In genomic region chr2:172342056-172342455, GRCh38 we compare ENCODE assay signal across 31 cellular contexts.
A peak's percentile ranks its signal among the peaks of the same experiment; 100 is the strongest.
DNase-seq lines count a peak whose midpoint lies in the region; ATAC-seq and TF ChIP-seq lines count a peak whose summit lies in the region.
"Had no signal": no experiment of that assay in that cellular context is flagged by ENCODE, and none has a peak within 500 bp of the region (broad histone marks: within the 10 kb centered on the region; RNA-seq: fewer than 3 reads in every experiment).

No MANE protein-coding gene starts in this region.

- H3K9ac ChIP-seq in PC-3 (ENCODE audit: low read length) = no peak overlapping the region
- no peak overlapping the region for H3K9ac ChIP-seq in fibroblast of lung (ENCODE audit: insufficient read depth, low read length)
- H3K9ac ChIP-seq in mucosa of stomach (ENCODE audit: low read length) = peak overlapping the region; percentile 26
- H3K9ac ChIP-seq: neural progenitor cell had no signal

- H3K36me3 ChIP-seq in PC-3 (ENCODE audit: low read depth, low read length) (0 out of 2 replicates have a peak, but pooled peaks cover 4% of the 10 kb centered on the region), fibroblast of lung (ENCODE audit: control insufficient read depth, insufficient read depth, low read length) (no peaks in the 10 kb centered on the region), mucosa of stomach (ENCODE audit: control insufficient read depth, insufficient read depth, low read length) (no peaks in the 10 kb centered on the region), testis (ENCODE audit: low read depth, missing control alignments) (no peaks in the 10 kb centered on the region)
- H3K36me3 ChIP-seq: neural progenitor cell had no signal

- no TSS peak for BruUV-seq in PC-3 (replicated peaks; lab: Mats Ljungman, UMichigan)

- CTCF ChIA-PET in PC-3 (lab: Charles Lee) = interaction anchor here (0.7 kb wide), 1 partner anchor 113 kb away, joined by 7 read pairs; no protein-coding TSS in a partner anchor
- CTCF ChIA-PET in activated naive CD4-positive, alpha-beta T cell treated with anti-CD3 and anti-CD28 coated beads for 36 hours (lab: Charles Lee) = no interaction called here

- POLR2A ChIA-PET in PC-3 (lab: Charles Lee; ENCODE audit: unreplicated experiment) = no interaction called here

- H4K20me1 ChIP-seq in PC-3 (ENCODE audit: low read length) (no peaks in the 10 kb centered on the region), fibroblast of lung (ENCODE audit: control insufficient read depth, extremely low read depth, insufficient read depth, low read length) (no peaks in the 10 kb centered on the region)

- H3K79me2 ChIP-seq in PC-3 (ENCODE audit: low read length) (no peaks in the 10 kb centered on the region), fibroblast of lung (ENCODE audit: control insufficient read depth, insufficient read depth, low read length) (no peaks in the 10 kb centered on the region)

- TF ChIP-seq CTCF in PC-3 (conservative IDR thresholded peaks at IDR 0.05; ENCODE audit: low read depth, low read length) (no peak), fibroblast of lung (conservative IDR thresholded peaks at IDR 0.05 in 1 of 2, IDR thresholded peaks at IDR 0.05 in 1 of 2; ENCODE audit: low read depth in 1 of 2, low read length in 2 of 2) (no peak), testis (IDR thresholded peaks at IDR 0.05) (no peak)

- H3K4me1 ChIP-seq in PC-3 (ENCODE audit: insufficient read depth, low read length) (peaks cover 39% of the 10 kb centered on the region), fibroblast of lung (ENCODE audit: control insufficient read depth, extremely low read depth, insufficient read depth, low read length) (peaks cover 3% of the 10 kb centered on the region), mucosa of stomach (ENCODE audit: control insufficient read depth, insufficient read depth, low read length) (peaks cover 42% of the 10 kb centered on the region), testis (peaks cover 38% of the 10 kb centered on the region)

- H3K27me3 Mint-ChIP-seq in activated naive CD4-positive, alpha-beta T cell treated with anti-CD3 and anti-CD28 coated beads for 36 hours (ENCODE audit: low read depth) = no peaks in the 10 kb centered on the region
- H3K27me3 Mint-ChIP-seq: stimulated activated naive CD8-positive, alpha-beta T cell treated with anti-CD3 and anti-CD28 coated beads, Interleukin-15, amount 100 ng/mL, for 72 hours had no signal

- no peaks in the 10 kb centered on the region for H3K9me2 ChIP-seq in PC-3 (replicated peaks; ENCODE audit: low read length)

- no peak for DNase-seq in PC-3
- no peak for DNase-seq in fibroblast of lung (ENCODE audit: low read depth in 2 of 2)
- DNase-seq in testis = peak; percentile 84
- DNase-seq in DMS53 treated with DMSO at 0.1 percent for 48 hours (lab: John Stamatoyannopoulos, UW; ENCODE audit: unreplicated experiment) = no peak
- no peak for DNase-seq in activated naive CD4-positive, alpha-beta T cell treated with anti-CD3 and anti-CD28 coated beads for 36 hours
- DNase-seq: activated CD4-positive, alpha-beta T cell treated with anti-CD3 and anti-CD28 coated beads for 4 hours; activated CD8-positive, alpha-beta memory T cell treated with anti-CD3 and anti-CD28 coated beads for 24 hours; activated gamma-delta T cell treated with Interleukin-2 at 50 U/mL for 16 hours; activated T-cell treated with anti-CD3 and anti-CD28 coated beads, Interleukin-2, amount 50 U/mL, for 1 hour; Calu3; dorsolateral prefrontal cortex; HFFc6; Kasumi-1; MV-4-11; NCI-H146; NCI-H2107; NCI-H446 treated with DMSO at 0.1 percent for 48 hours; SIG-M5; stimulated activated CD8-positive, alpha-beta memory T cell treated with anti-CD3 and anti-CD28 coated beads, Interleukin-4, amount 100 ng/mL, for 48 hours; stimulated activated naive CD8-positive, alpha-beta T cell treated with anti-CD3 and anti-CD28 coated beads, Interleukin-15, amount 100 ng/mL, for 72 hours; T-helper 9 cell; trophoblast cell had no signal

- H3K4me3 Mint-ChIP-seq in activated naive CD4-positive, alpha-beta T cell treated with anti-CD3 and anti-CD28 coated beads for 36 hours = no peak overlapping the region
- H3K4me3 Mint-ChIP-seq: HFFc6; neural progenitor cell; stimulated activated naive CD8-positive, alpha-beta T cell treated with anti-CD3 and anti-CD28 coated beads, Interleukin-15, amount 100 ng/mL, for 72 hours had no signal

- 14 to 24% methylated on average over 3 of the region's 3 CpGs for WGBS in testis, 2 donors

- H3K4me2 ChIP-seq in PC-3 (ENCODE audit: low read length) (no peak overlapping the region), fibroblast of lung (ENCODE audit: extremely low read depth, insufficient read depth, low read length) (no peak overlapping the region)
- H3K4me2 ChIP-seq: neural progenitor cell had no signal

- H3K4me3 ChIP-seq in PC-3 (ENCODE audit: low read length) (no peak overlapping the region), fibroblast of lung (replicated peaks in 1 of 4; ENCODE audit: control extremely low read depth in 1 of 4, insufficient read depth in 1 of 4, low read depth in 3 of 4, low read length in 4 of 4) (no peak overlapping the region), mucosa of stomach (ENCODE audit: low read length) (no peak overlapping the region), testis (no peak overlapping the region)
- H3K4me3 ChIP-seq: dorsolateral prefrontal cortex, GM12878, lung, neural progenitor cell had no signal

- H3K27ac Mint-ChIP-seq in activated naive CD4-positive, alpha-beta T cell treated with anti-CD3 and anti-CD28 coated beads for 36 hours = no peak overlapping the region
- H3K27ac Mint-ChIP-seq: HFFc6; progenitor cell of endocrine pancreas; stimulated activated naive CD8-positive, alpha-beta T cell treated with anti-CD3 and anti-CD28 coated beads, Interleukin-15, amount 100 ng/mL, for 72 hours had no signal

- H3F3A ChIP-seq in PC-3 (ENCODE audit: low read length, unreplicated experiment) = peaks cover 4% of the 10 kb centered on the region

- H2AFZ ChIP-seq in PC-3 (ENCODE audit: low read length) (no peak overlapping the region), fibroblast of lung (ENCODE audit: low read length) (peak overlapping the region; percentile 41)
- H2AFZ ChIP-seq: neural progenitor cell had no signal

- H3K9me3 Mint-ChIP-seq in activated naive CD4-positive, alpha-beta T cell treated with anti-CD3 and anti-CD28 coated beads for 36 hours = peaks cover 17% of the 10 kb centered on the region

- H3K36me3 Mint-ChIP-seq in activated naive CD4-positive, alpha-beta T cell treated with anti-CD3 and anti-CD28 coated beads for 36 hours (ENCODE audit: low read depth) = peaks cover 5% of the 10 kb centered on the region

- intact Hi-C loops in PC-3 (cut with micrococcal nuclease) = no loop called here
- intact Hi-C loops in testis (cut with DNase I; ENCODE audit: low total_unique reads) = no loop called here
- intact Hi-C loops in activated naive CD4-positive, alpha-beta T cell treated with anti-CD3 and anti-CD28 coated beads for 36 hours (cut with micrococcal nuclease) = no loop called here

- H3K27ac ChIP-seq in PC-3 (ENCODE audit: low read length) = peak overlapping the region; percentile 90; the same call in 1 of the 2 replicates
- H3K27ac ChIP-seq in fibroblast of lung (ENCODE audit: insufficient read depth, low read length) = no peak overlapping the region
- H3K27ac ChIP-seq in testis = peak overlapping the region; percentile 35 to 81
- H3K27ac ChIP-seq: C4-2B, dorsolateral prefrontal cortex, HL-60, neural progenitor cell, VCaP had no signal

- peaks cover 21% of the 10 kb centered on the region for H3K4me1 Mint-ChIP-seq in activated naive CD4-positive, alpha-beta T cell treated with anti-CD3 and anti-CD28 coated beads for 36 hours (ENCODE audit: low read depth)

- H3K27me3 ChIP-seq in PC-3 (ENCODE audit: low read length) = no peaks in the 10 kb centered on the region
- no peaks in the 10 kb centered on the region for H3K27me3 ChIP-seq in fibroblast of lung (ENCODE audit: control insufficient read depth, insufficient read depth, low read length)
- H3K27me3 ChIP-seq in mucosa of stomach (ENCODE audit: control insufficient read depth, insufficient read depth, low read length) = no peaks in the 10 kb centered on the region
- no peaks in the 10 kb centered on the region for H3K27me3 ChIP-seq in testis
- H3K27me3 ChIP-seq: dorsolateral prefrontal cortex, neural progenitor cell had no signal

- H3K9me3 ChIP-seq in PC-3 (ENCODE audit: low read length) = 0 out of 2 replicates have a peak, but pooled peaks cover 6% of the 10 kb centered on the region
- no peaks in the 10 kb centered on the region for H3K9me3 ChIP-seq in fibroblast of lung (ENCODE audit: control insufficient read depth, insufficient read depth, low read depth, low read length)
- H3K9me3 ChIP-seq in mucosa of stomach (ENCODE audit: control insufficient read depth, low read length) = no peaks in the 10 kb centered on the region
- H3K9me3 ChIP-seq in testis = no peaks in the 10 kb centered on the region

- no peak for TF ChIP-seq POLR2A in testis (IDR thresholded peaks at IDR 0.05)

- no peak for ATAC-seq in PC-3
- ATAC-seq in GM21367 (IDR thresholded peaks at IDR 0.05; ENCODE audit: unreplicated experiment) = no peak
- ATAC-seq: GM12878; stimulated activated naive CD8-positive, alpha-beta T cell treated with anti-CD3 and anti-CD28 coated beads, Interleukin-15, amount 100 ng/mL, for 72 hours had no signal
